In the genomic region with DNA sequence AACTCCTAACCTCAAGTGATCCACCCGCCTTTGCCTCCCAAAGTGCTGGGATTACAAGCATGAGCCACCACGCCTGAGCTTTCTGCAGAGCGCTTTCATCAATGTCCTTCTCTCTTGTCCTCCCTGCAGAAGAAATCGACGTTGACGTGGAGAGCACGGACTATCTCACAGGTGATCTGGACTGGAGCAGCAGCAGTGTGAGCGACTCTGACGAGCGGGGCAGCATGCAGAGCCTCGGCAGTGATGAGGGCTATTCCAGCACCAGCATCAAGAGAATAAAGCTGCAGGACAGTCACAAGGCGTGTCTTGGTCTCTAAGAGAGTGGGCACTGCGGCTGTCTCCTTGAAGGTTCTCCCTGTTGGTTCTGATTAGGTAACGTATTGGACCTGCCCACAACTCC, we compare ENCODE assay signal across 1 cellular context.
TF ChIP-seq lines count a peak whose summit lies in the region.

No MANE protein-coding gene starts in this region.

TF ChIP-seq in WTC11, 78 proteins besides CTCF, POLR2A, EP300 and RAD21 (continued from another document):
- TF ChIP-seq, protein P1, sequence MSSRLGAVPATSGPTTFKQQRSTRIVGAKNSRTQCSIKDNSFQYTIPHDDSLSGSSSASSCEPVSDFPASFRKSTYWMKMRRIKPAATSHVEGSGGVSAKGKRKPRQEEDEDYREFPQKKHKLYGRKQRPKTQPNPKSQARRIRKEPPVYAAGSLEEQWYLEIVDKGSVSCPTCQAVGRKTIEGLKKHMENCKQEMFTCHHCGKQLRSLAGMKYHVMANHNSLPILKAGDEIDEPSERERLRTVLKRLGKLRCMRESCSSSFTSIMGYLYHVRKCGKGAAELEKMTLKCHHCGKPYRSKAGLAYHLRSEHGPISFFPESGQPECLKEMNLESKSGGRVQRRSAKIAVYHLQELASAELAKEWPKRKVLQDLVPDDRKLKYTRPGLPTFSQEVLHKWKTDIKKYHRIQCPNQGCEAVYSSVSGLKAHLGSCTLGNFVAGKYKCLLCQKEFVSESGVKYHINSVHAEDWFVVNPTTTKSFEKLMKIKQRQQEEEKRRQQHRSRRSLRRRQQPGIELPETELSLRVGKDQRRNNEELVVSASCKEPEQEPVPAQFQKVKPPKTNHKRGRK (CRISPR knock-in tag; IDR thresholded peaks at IDR 0.05; ENCODE audit: borderline replicate concordance), result no peak
- TF ChIP-seq GRHL2 (CRISPR knock-in tag; IDR thresholded peaks at IDR 0.05; ENCODE audit: insufficient replicate concordance, severe bottlenecking) (no peak), ETV6 (CRISPR knock-in tag; IDR thresholded peaks at IDR 0.05) (no peak)
- TF ChIP-seq, protein P2, sequence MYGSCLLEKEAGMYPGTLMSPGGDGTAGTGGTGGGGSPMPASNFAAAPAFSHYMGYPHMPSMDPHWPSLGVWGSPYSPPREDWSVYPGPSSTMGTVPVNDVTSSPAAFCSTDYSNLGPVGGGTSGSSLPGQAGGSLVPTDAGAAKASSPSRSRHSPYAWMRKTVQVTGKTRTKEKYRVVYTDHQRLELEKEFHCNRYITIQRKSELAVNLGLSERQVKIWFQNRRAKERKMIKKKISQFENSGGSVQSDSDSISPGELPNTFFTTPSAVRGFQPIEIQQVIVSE (CRISPR knock-in tag; IDR thresholded peaks at IDR 0.05; ENCODE audit: borderline replicate concordance), result no peak
